Comparison of ENCODE assay signal across 8 cellular contexts in the genomic region with DNA sequence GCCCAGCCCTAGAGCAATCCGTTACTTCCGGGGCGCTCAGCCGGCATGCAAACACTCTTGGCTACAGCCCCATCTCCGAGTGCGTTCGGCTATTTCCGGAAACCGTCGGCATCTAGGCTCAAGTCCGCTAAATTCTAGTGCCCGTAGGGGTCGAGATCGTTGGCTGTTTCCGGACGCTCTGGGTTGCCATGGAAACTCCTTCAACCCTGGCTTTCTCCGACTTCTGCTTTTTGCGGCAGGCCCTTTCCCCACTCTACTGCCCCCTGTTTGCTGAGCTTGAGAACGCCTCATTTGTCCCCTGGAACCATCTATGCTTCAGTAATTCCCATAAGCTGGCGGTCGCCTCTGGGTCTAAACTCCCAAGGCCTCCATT. TPM values are rescaled to one million over a fixed set of nuclear protein-coding genes. Genes with fewer than 3 reads are reported as not detected.
A peak's percentile ranks its signal among the peaks of the same experiment; 100 is the strongest.
DNase-seq lines count a peak whose midpoint lies in the region; ATAC-seq and TF ChIP-seq lines count a peak whose summit lies in the region.

No MANE protein-coding gene starts in this region.

- H3K9me3 ChIP-seq in ascending aorta = no peaks in the 10 kb centered on the region
- no peaks in the 10 kb centered on the region for H3K9me3 ChIP-seq in aorta (ENCODE audit: control insufficient read depth, low read length)

- intact Hi-C loops in ascending aorta (cut with DNase I) = loop anchor here (1.0 to 2.0 kb wide), 5 partner anchors 34 to 152 kb away; a partner anchor contains a TSS
- intact Hi-C loops in aorta (cut with DNase I) = loop anchor here (5.0 to 10.0 kb wide), 3 partner anchors 35 to 148 kb away; a partner anchor contains a TSS

- peak; percentile 63 for ATAC-seq in GM18502 (IDR thresholded peaks at IDR 0.05; ENCODE audit: poor library complexity, unreplicated experiment)
- peak; percentile 60 for ATAC-seq in HG02938 (IDR thresholded peaks at IDR 0.05; ENCODE audit: unreplicated experiment)
- ATAC-seq in aorta (ENCODE audit: low FRiP score) = peak; percentile 89

- peak; percentile 53 to 82 (median 69) for TF ChIP-seq CTCF in ascending aorta (IDR thresholded peaks at IDR 0.05)

- peaks cover 0 to 13% of the 10 kb centered on the region in 2 donors for H3K36me3 ChIP-seq in ascending aorta
- no peaks in the 10 kb centered on the region for H3K36me3 ChIP-seq in aorta (ENCODE audit: control insufficient read depth in 1 of 2, insufficient read depth in 2 of 2, low read length in 1 of 2)

- H3K4me3 ChIP-seq in ascending aorta (peak overlapping the region; percentile 86 to 96), aorta (ENCODE audit: low read length in 2 of 2) (peak overlapping the region; percentile 24 to 30)

- H3K4me1 ChIP-seq in ascending aorta (peaks cover 14 to 18% of the 10 kb centered on the region in 2 donors), aorta (ENCODE audit: control insufficient read depth in 1 of 2, insufficient read depth in 2 of 2, low read length in 2 of 2) (peaks cover 0 to 2% of the 10 kb centered on the region in 2 donors)

- 0% methylated on average over 21 of the region's 21 CpGs for whole genome bisulfite sequencing in aorta, 2 donors

- H3K27ac ChIP-seq in ascending aorta (peak overlapping the region; percentile 93 to 95), aorta (ENCODE audit: low read depth in 1 of 2, low read length in 2 of 2) (peak overlapping the region in 1 of 2 donors; percentile 85)

- peak; percentile 97 for DNase-seq in NCI-H1694 (lab: John Stamatoyannopoulos, UW)
- peak; percentile 84 to 98 (median 94) for DNase-seq in T-helper 2 cell
- peak; percentile 94 to 98 for DNase-seq in ascending aorta (ENCODE audit: low spot score in 2 of 2)
- peak; percentile 98 for DNase-seq in hepatic stellate cell (ENCODE audit: low spot score)
- DNase-seq in putamen (ENCODE audit: low spot score) = peak; percentile 95
- peak; percentile 99 for DNase-seq in aorta

- H3K27me3 ChIP-seq in ascending aorta (no peaks in the 10 kb centered on the region), aorta (ENCODE audit: control insufficient read depth in 1 of 2, insufficient read depth in 2 of 2, low read length in 1 of 2) (no peaks in the 10 kb centered on the region)

RNA-seq across cellular contexts. Expression of a gene that starts 0.5 kb away (rescaled TPM):
- 43.1 TPM for total RNA-seq in ascending aorta
- total RNA-seq in aorta = 10 to 100 TPM; 14.1 to 21.8 TPM
- polyA plus RNA-seq in aorta = 1 to 10 TPM; 1.8 to 5.1 TPM

RNA-seq across cellular contexts. Expression of a gene that starts 21.2 kb away (rescaled TPM):
- total RNA-seq in ascending aorta (35.1 TPM), aorta (10 to 100 TPM; 85.2 to 92.7 TPM)
- polyA plus RNA-seq in aorta = 100 to 1,000 TPM in 1 of 2 donors, 10 to 100 TPM in 1; 35.0 to 107 TPM

RNA-seq across cellular contexts. Expression of a gene that starts 40.6 kb away (rescaled TPM):
- total RNA-seq in ascending aorta (9.5 TPM), aorta (1 to 10 TPM; 5.7 to 6.2 TPM)
- 10 to 100 TPM in 1 of 2 donors, 1 to 10 TPM in 1; 6.1 to 12.2 TPM for polyA plus RNA-seq in aorta

RNA-seq across cellular contexts. Expression of a gene that starts 51.4 kb away (rescaled TPM):
- total RNA-seq in ascending aorta (12.3 TPM), aorta (1 to 10 TPM; 3.4 to 3.8 TPM)
- polyA plus RNA-seq in aorta = 1 to 10 TPM; 2.1 to 2.6 TPM

RNA-seq across cellular contexts. Expression of a gene that starts 54.9 kb away (rescaled TPM):
- 32.8 TPM for total RNA-seq in ascending aorta
- total RNA-seq in aorta = 10 to 100 TPM; 21.5 to 25.2 TPM
- polyA plus RNA-seq in aorta = 10 to 100 TPM in 1 of 2 donors, 1 to 10 TPM in 1; 4.4 to 32.7 TPM
